8 cellular contexts compared by ENCODE assay signal in the genomic region with DNA sequence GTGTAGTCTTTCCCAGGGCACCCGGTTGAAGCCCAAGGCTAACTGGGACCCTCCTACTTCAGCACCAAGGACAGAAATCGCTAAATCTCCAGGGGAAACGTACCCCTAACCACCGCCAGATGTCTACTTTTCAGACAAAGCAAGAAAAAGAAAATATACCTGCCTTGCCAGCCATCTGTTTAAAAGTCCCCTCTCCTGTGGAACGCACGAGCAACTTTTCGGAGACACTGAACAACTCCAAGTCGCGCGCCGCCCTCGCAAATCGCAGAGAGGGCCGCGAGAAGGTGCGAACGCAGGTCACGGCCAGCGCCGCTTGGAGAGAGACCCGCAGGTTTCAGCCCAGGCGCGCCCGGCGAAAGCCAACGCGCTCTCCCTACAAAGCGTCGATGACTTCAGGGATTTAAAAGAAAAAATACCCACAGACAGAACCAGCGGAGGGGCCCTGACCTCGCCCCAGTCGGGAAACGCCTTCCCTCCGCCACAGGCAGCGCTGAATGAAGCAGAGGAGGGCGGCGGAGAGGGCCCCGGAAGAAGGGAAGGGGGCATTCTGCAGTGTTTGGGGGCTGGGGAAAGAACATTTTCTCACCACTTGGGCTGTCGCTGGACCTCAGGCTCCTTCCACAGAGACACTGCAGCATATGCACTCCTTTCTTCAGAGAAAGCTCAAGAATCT.
DNase-seq lines count a peak whose midpoint lies in the region; ATAC-seq lines count a peak whose summit lies in the region.

No MANE protein-coding gene starts in this region.

- peaks cover 34% of the 10 kb centered on the region for H3K27me3 Mint-ChIP-seq in activated T-helper 2 cell treated with anti-CD3 and anti-CD28 coated beads, Interferon-gamma antibody, Interleukin-2, Interleukin-4, amounts not matched to agents 10 μg/mL and 5 μg/mL and 100 μg/mL, durations not matched to agents 14 hours and 24 hours and 36 hours (ENCODE audit: low read depth)

- no peak overlapping the region for H3K4me3 Mint-ChIP-seq in activated T-helper 2 cell treated with anti-CD3 and anti-CD28 coated beads, Interferon-gamma antibody, Interleukin-2, Interleukin-4, amounts not matched to agents 10 μg/mL and 5 μg/mL and 100 μg/mL, durations not matched to agents 14 hours and 24 hours and 36 hours (ENCODE audit: low read depth)

- no peak for ATAC-seq in HG02970 (IDR thresholded peaks at IDR 0.05; ENCODE audit: low FRiP score, unreplicated experiment)

- peak overlapping the region; percentile 42 to 82 for H3K4me3 ChIP-seq in muscle layer of duodenum (ENCODE audit: low read depth in 1 of 2, low read length in 2 of 2)

- peaks cover 0 to 15% of the 10 kb centered on the region in 2 donors for H3K4me1 ChIP-seq in muscle layer of duodenum (ENCODE audit: control insufficient read depth in 1 of 2, insufficient read depth in 2 of 2, low read length in 2 of 2)

- intact Hi-C loops in activated T-helper 2 cell treated with anti-CD3 and anti-CD28 coated beads, Interferon-gamma antibody, Interleukin-2, Interleukin-4, amounts not matched to agents 10 μg/mL and 5 μg/mL and 100 μg/mL, durations not matched to agents 14 hours and 24 hours and 36 hours (cut with micrococcal nuclease): no loop called here

- peaks cover 17% of the 10 kb centered on the region for H3K27me3 ChIP-seq in muscle layer of duodenum (ENCODE audit: low read depth, low read length)

- peak; percentile 9 for DNase-seq in COLO829 (ENCODE audit: low spot score)
- DNase-seq in NCI-H1105 treated with DMSO at 0.1 percent for 48 hours (lab: John Stamatoyannopoulos, UW): peak; percentile 80
- DNase-seq in dermis blood vessel endothelial cell: peak; percentile 21
- no peak for DNase-seq in effector CD8-positive, alpha-beta T cell (lab: John Stamatoyannopoulos, UW)
- DNase-seq in UCSD-AML1 (lab: John Stamatoyannopoulos, UW; ENCODE audit: unreplicated experiment): no peak
- DNase-seq in activated T-helper 2 cell treated with anti-CD3 and anti-CD28 coated beads, Interferon-gamma antibody, Interleukin-2, Interleukin-4, amounts not matched to agents 10 μg/mL and 5 μg/mL and 100 μg/mL, durations not matched to agents 14 hours and 24 hours and 36 hours (ENCODE audit: low spot score): no peak

- H3K36me3 Mint-ChIP-seq in activated T-helper 2 cell treated with anti-CD3 and anti-CD28 coated beads, Interferon-gamma antibody, Interleukin-2, Interleukin-4, amounts not matched to agents 10 μg/mL and 5 μg/mL and 100 μg/mL, durations not matched to agents 14 hours and 24 hours and 36 hours (ENCODE audit: low read depth): no peaks in the 10 kb centered on the region

- H3K27ac Mint-ChIP-seq in activated T-helper 2 cell treated with anti-CD3 and anti-CD28 coated beads, Interferon-gamma antibody, Interleukin-2, Interleukin-4, amounts not matched to agents 10 μg/mL and 5 μg/mL and 100 μg/mL, durations not matched to agents 14 hours and 24 hours and 36 hours: no peak overlapping the region

- no peaks in the 10 kb centered on the region for H3K9me3 Mint-ChIP-seq in activated T-helper 2 cell treated with anti-CD3 and anti-CD28 coated beads, Interferon-gamma antibody, Interleukin-2, Interleukin-4, amounts not matched to agents 10 μg/mL and 5 μg/mL and 100 μg/mL, durations not matched to agents 14 hours and 24 hours and 36 hours

- peaks cover 0 to 10% of the 10 kb centered on the region in 2 donors for H3K9me3 ChIP-seq in muscle layer of duodenum (ENCODE audit: control insufficient read depth in 1 of 2, low read length in 2 of 2)

- no peak overlapping the region for H3K27ac ChIP-seq in muscle layer of duodenum (ENCODE audit: low read length)

- H3K4me1 Mint-ChIP-seq in activated T-helper 2 cell treated with anti-CD3 and anti-CD28 coated beads, Interferon-gamma antibody, Interleukin-2, Interleukin-4, amounts not matched to agents 10 μg/mL and 5 μg/mL and 100 μg/mL, durations not matched to agents 14 hours and 24 hours and 36 hours (ENCODE audit: low read depth): no peaks in the 10 kb centered on the region

- no peaks in the 10 kb centered on the region for H3K36me3 ChIP-seq in muscle layer of duodenum (ENCODE audit: control insufficient read depth in 1 of 2, insufficient read depth in 2 of 2, low read length in 2 of 2)

Comparison
In these comparisons a context has a peak if more than half of its experiments do, and no peak if none do; other contexts are left out.
1. DNase-seq: peak in COLO829 (single experiment), NCI-H1105 treated with DMSO at 0.1 percent for 48 hours (single experiment) and dermis blood vessel endothelial cell (single experiment); none in effector CD8-positive, alpha-beta T cell (single experiment), UCSD-AML1 (single experiment) and activated T-helper 2 cell treated with anti-CD3 and anti-CD28 coated beads, Interferon-gamma antibody, Interleukin-2, Interleukin-4, amounts not matched to agents 10 μg/mL and 5 μg/mL and 100 μg/mL, durations not matched to agents 14 hours and 24 hours and 36 hours (single experiment).